ENCODE assay signal across 8 cellular contexts in the genomic region with DNA sequence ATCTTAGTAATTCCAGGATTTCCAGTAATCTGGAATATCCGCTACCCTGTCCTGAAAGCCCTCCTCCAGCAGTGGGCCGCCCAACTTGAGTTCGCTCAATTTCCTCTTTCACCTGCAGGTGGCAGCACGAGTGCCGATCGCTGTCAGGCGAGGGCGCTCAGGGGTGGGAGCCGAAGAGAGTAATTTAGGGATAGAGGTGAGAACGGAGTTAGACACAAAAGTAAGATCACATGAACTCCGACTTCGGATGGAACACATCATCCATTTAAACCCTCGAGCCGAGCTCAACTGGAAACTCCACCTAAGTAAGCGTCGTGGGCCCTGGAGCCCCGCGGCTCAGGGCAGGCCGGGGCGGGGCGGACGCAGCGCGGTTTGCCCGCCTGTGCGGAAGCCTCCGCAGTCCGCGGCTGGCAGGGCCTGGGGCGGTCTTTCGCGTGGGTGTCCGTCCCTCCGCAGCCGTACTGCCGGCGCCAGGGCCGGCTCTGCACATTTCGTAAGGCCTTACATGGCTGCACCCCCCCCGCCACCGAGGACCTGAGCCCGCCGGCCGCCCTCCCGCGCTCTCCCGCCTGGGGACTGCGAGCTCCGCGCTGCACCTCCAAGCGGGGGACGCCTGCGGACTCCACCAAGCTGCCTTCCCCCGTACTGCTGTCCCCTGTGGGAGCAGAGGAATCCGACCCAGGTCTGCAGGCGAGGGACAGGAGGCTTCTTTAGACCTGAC.
DNase-seq lines count a peak whose midpoint lies in the region; ATAC-seq and TF ChIP-seq lines count a peak whose summit lies in the region.

No MANE protein-coding gene starts in this region.

- 0 to 1% methylated on average over 43 to 55 of the region's 56 CpGs for WGBS in testis, 2 donors

- H3K27me3 Mint-ChIP-seq in activated naive CD4-positive, alpha-beta T cell treated with anti-CD3 and anti-CD28 coated beads for 36 hours (ENCODE audit: low read depth), result peaks cover 11% of the 10 kb centered on the region

- H3K9me3 ChIP-seq in HAP-1 (no peaks in the 10 kb centered on the region), testis (no peaks in the 10 kb centered on the region)

- peak overlapping the region; percentile 65 to 83 for H3K27ac ChIP-seq in testis

- peaks cover 4% of the 10 kb centered on the region; the same call in 1 of the 2 replicates for H3K27me3 ChIP-seq in HAP-1 (ENCODE audit: low read depth)
- H3K27me3 ChIP-seq in testis, result no peaks in the 10 kb centered on the region

- DNase-seq in G401 (ENCODE audit: low spot score) (peak; percentile 78), HAP-1 (ENCODE audit: low spot score in 2 of 2) (peak; percentile 74 to 92), M059J (ENCODE audit: low read depth) (peak; percentile 76), SK-MEL-5 (ENCODE audit: low read depth, low spot score) (peak; percentile 87), glomerular endothelial cell (ENCODE audit: extremely low read depth, low read depth, low spot score) (peak; percentile 42), omental fat pad (ENCODE audit: low spot score) (peak; percentile 75), testis (peak; percentile 92)
- peak; percentile 88 for DNase-seq in activated naive CD4-positive, alpha-beta T cell treated with anti-CD3 and anti-CD28 coated beads for 36 hours

- intact Hi-C loops in activated naive CD4-positive, alpha-beta T cell treated with anti-CD3 and anti-CD28 coated beads for 36 hours (cut with micrococcal nuclease), result loop anchor here (1.0 to 5.0 kb wide), 5 partner anchors 25 to 233 kb away; partner anchors contain the start of genes CCDC142 and TTC31
- intact Hi-C loops in testis (cut with DNase I; ENCODE audit: low total_unique reads), result loop anchor here (5.0 kb wide), 1 partner anchor 162 kb away; no protein-coding TSS in a partner anchor

- no peaks in the 10 kb centered on the region for H3K36me3 Mint-ChIP-seq in activated naive CD4-positive, alpha-beta T cell treated with anti-CD3 and anti-CD28 coated beads for 36 hours (ENCODE audit: low read depth)

- TF ChIP-seq POLR2A in testis (IDR thresholded peaks at IDR 0.05), result no peak

- CTCF ChIA-PET in activated naive CD4-positive, alpha-beta T cell treated with anti-CD3 and anti-CD28 coated beads for 36 hours (lab: Charles Lee), result interaction anchor here (0.5 to 2.4 kb wide), 24 partner anchors 10 to 965 kb away, joined by 3 to 11 read pairs (median 4); partner anchors contain the start of gene HK2

- H3K9me3 Mint-ChIP-seq in activated naive CD4-positive, alpha-beta T cell treated with anti-CD3 and anti-CD28 coated beads for 36 hours, result no peaks in the 10 kb centered on the region

- H3K4me1 ChIP-seq in HAP-1, result peaks cover 5% of the 10 kb centered on the region; the same call in 1 of the 2 replicates
- H3K4me1 ChIP-seq in testis, result no peaks in the 10 kb centered on the region

- H3K36me3 ChIP-seq in HAP-1 (replicated peaks) (no peaks in the 10 kb centered on the region), testis (ENCODE audit: low read depth, missing control alignments) (no peaks in the 10 kb centered on the region)

- TF ChIP-seq CTCF in omental fat pad (IDR thresholded peaks at IDR 0.05) (peak in 1 of 3 donors; percentile 80), testis (IDR thresholded peaks at IDR 0.05) (peak; percentile 88 to 93 (median 89))

- H3K27ac Mint-ChIP-seq in activated naive CD4-positive, alpha-beta T cell treated with anti-CD3 and anti-CD28 coated beads for 36 hours, result no peak overlapping the region

- peak; percentile 97 for ATAC-seq in omental fat pad (ENCODE audit: low FRiP score)

- peak overlapping the region; percentile 81 for H3K4me3 Mint-ChIP-seq in activated naive CD4-positive, alpha-beta T cell treated with anti-CD3 and anti-CD28 coated beads for 36 hours

- H3K4me3 ChIP-seq in HAP-1 (peak overlapping the region; percentile 34), testis (peak overlapping the region; percentile 54 to 73)

- H3K4me1 Mint-ChIP-seq in activated naive CD4-positive, alpha-beta T cell treated with anti-CD3 and anti-CD28 coated beads for 36 hours (ENCODE audit: low read depth), result peaks cover 7% of the 10 kb centered on the region

- in situ Hi-C loops in G401 (cut with HindIII; ENCODE audit: low sequenced_read_pairs), result no loop called here
- in situ Hi-C loops in HAP-1 (cut with MboI; ENCODE audit: low sequenced_read_pairs), result no loop called here
- in situ Hi-C loops in SK-MEL-5 (cut with HindIII; ENCODE audit: low pct_unique_long_range_greater_than_20kb, low sequenced_read_pairs), result no loop called here

Comparison
In these comparisons a context has a peak if more than half of its experiments do, and no peak if none do; other contexts are left out.
1. Peak in every context shown above with its lines: DNase-seq, ATAC-seq, H3K4me3 ChIP-seq and H3K27ac ChIP-seq.
2. DNase-seq: peak in every context shown above with its lines; median percentile 92 in testis; 88 in activated naive CD4-positive, alpha-beta T cell treated with anti-CD3 and anti-CD28 coated beads for 36 hours; 87 in SK-MEL-5; 83 in HAP-1; 78 in G401; 76 in M059J; 75 in omental fat pad; 42 in glomerular endothelial cell.